ENCODE assay signal across 8 cellular contexts in the genomic region with DNA sequence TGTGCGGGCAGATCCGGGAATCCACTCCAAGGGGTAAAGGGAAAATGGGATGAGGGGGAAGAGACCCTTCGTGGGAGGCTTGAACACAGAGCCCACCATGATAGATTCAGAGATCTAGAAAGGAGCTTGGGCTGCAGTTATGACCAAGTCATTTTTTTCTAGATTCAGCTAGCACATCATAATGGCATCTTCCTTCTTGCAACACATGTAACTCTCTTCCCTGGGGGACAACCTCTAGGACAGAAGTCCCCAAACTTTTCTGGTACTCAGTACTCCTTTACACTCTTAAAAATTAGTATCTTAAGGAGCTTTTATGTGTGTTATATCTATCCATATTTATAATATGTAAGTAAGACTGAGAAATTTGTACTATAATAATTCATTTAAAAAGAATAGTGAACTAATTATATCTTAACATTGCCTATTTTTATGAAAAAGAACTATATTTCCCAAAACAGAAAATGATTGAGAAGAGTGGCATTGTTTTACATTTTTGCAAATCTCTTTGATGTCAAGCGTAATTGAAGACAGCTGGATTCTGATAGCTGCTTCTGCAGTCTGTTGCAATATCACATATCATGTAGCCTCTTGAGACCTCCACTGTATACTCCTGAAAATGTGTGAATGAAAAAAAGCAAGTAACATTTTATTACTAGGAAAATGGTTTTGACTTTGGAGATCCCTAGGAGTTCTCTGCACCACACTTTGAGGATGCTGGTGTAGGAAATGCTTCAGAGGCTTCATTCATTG. TPM values are rescaled to one million over a fixed set of nuclear protein-coding genes. Genes with fewer than 3 reads are reported as not detected.
DNase-seq lines count a peak whose midpoint lies in the region; ATAC-seq, FAIRE-seq and TF ChIP-seq lines count a peak whose summit lies in the region.

No MANE protein-coding gene starts in this region.

- peak overlapping the region; percentile 37 for H3K27ac Mint-ChIP-seq in activated T-cell treated with anti-CD3 and anti-CD28 coated beads, Interleukin-2, amount 50 U/mL, for 24 hours

- H3K9ac ChIP-seq in HepG2 (ENCODE audit: insufficient read depth, low read depth, low read length): peak overlapping the region; percentile 93

- peak; percentile 39 for FAIRE-seq in HepG2 (lab: Jason Lieb, UNC)

- peaks cover 2% of the 10 kb centered on the region for H3K36me3 Mint-ChIP-seq in activated T-cell treated with anti-CD3 and anti-CD28 coated beads, Interleukin-2, amount 50 U/mL, for 24 hours (ENCODE audit: low read depth)

- H3K27me3 ChIP-seq in adrenal gland (no peaks in the 10 kb centered on the region), HepG2 (ENCODE audit: control insufficient read depth in 1 of 2, insufficient read depth in 2 of 2, low read length in 2 of 2) (no peaks in the 10 kb centered on the region; a peak in 1 of 5 replicates), tibial nerve (no peaks in the 10 kb centered on the region)

- peaks cover 45% of the 10 kb centered on the region for H3K79me2 ChIP-seq in HepG2 (ENCODE audit: insufficient read depth, low read length)

- H3K9me3 Mint-ChIP-seq in activated T-cell treated with anti-CD3 and anti-CD28 coated beads, Interleukin-2, amount 50 U/mL, for 24 hours: no peaks in the 10 kb centered on the region

- TF ChIP-seq POLR2A in adrenal gland (IDR thresholded peaks at IDR 0.05): no peak
- no peak for TF ChIP-seq POLR2A in HepG2 (IDR thresholded peaks at IDR 0.05; ENCODE audit: insufficient read depth in 1 of 2, low read depth in 2 of 2, low read length in 2 of 2)
- no peak for TF ChIP-seq POLR2A in tibial nerve (IDR thresholded peaks at IDR 0.05)

- DNase-seq in activated T-cell treated with anti-CD3 and anti-CD28 coated beads, Interleukin-2, amount 50 U/mL, for 24 hours: no peak
- DNase-seq in activated T-cell treated with anti-CD3 and anti-CD28 coated beads for 4 hours (no peak), adrenal gland (no peak), HepG2 (ENCODE audit: low spot score) (no peak), tibial nerve (ENCODE audit: low spot score in 2 of 2) (no peak)
- DNase-seq in central memory CD4-positive, alpha-beta T cell: no peak

- H3K27ac ChIP-seq in adrenal gland (peak overlapping the region; percentile 89 to 96 (median 92)), HepG2 (ENCODE audit: extremely low read length, insufficient read depth, low read length) (peak overlapping the region; percentile 81), tibial nerve (peak overlapping the region; percentile 85 to 92 (median 90))

- no peak for TF ChIP-seq EP300 in HepG2 (IDR thresholded peaks at IDR 0.05; ENCODE audit: low read depth in 2 of 2, low read length in 2 of 2)
- TF ChIP-seq EP300 in HepG2 (CRISPR knock-in tag; IDR thresholded peaks at IDR 0.05; ENCODE audit: borderline replicate concordance): no peak
- no peak for TF ChIP-seq EP300 in tibial nerve (IDR thresholded peaks at IDR 0.05)

- peaks cover 22% of the 10 kb centered on the region for H3K4me1 Mint-ChIP-seq in activated T-cell treated with anti-CD3 and anti-CD28 coated beads, Interleukin-2, amount 50 U/mL, for 24 hours (ENCODE audit: low read depth)

- H3K9me3 ChIP-seq in adrenal gland (replicated peaks in 1 of 3) (no peaks in the 10 kb centered on the region), HepG2 (ENCODE audit: low read length) (no peaks in the 10 kb centered on the region), tibial nerve (no peaks in the 10 kb centered on the region)

- peaks cover 20% of the 10 kb centered on the region for H3K27me3 Mint-ChIP-seq in activated T-cell treated with anti-CD3 and anti-CD28 coated beads, Interleukin-2, amount 50 U/mL, for 24 hours

- H3K4me2 ChIP-seq in HepG2 (ENCODE audit: low read depth, low read length): peak overlapping the region; percentile 98

- BruUV-seq in HepG2 (replicated peaks; lab: Mats Ljungman, UMichigan): no TSS peak

- H3K4me3 ChIP-seq in adrenal gland (peak overlapping the region in 3 of 4 donors; percentile 5 to 88 (median 83)), HepG2 (replicated peaks in 1 of 3; ENCODE audit: insufficient read depth in 1 of 3, low read depth in 2 of 3, low read length in 3 of 3) (peak overlapping the region; percentile 79 to 98 (median 95)), tibial nerve (peak overlapping the region; percentile 51 to 89 (median 83))

- H3K36me3 ChIP-seq in adrenal gland (replicated peaks in 1 of 2) (no peaks in the 10 kb centered on the region), HepG2 (replicated peaks in 1 of 2; ENCODE audit: control insufficient read depth in 1 of 2, insufficient read depth in 2 of 2, low read length in 2 of 2) (no peaks in the 10 kb centered on the region), tibial nerve (no peaks in the 10 kb centered on the region)

- no peak for TF ChIP-seq RAD21 in HepG2 (CRISPR knock-in tag; IDR thresholded peaks at IDR 0.05)

- H3K4me3 Mint-ChIP-seq in activated T-cell treated with anti-CD3 and anti-CD28 coated beads, Interleukin-2, amount 50 U/mL, for 24 hours: peak overlapping the region; percentile 84

- WGBS in adrenal gland, 4 donors: 20 to 28% (median 26%) methylated on average over 4 of the region's 4 CpGs
- WGBS in HepG2 (ENCODE audit: low lambda C conversion rate): 24% methylated on average over 4 of the region's 4 CpGs
- WGBS in tibial nerve, 2 donors: 22 to 23% methylated on average over 4 of the region's 4 CpGs

- CTCF ChIA-PET in HepG2 (lab: Yijun Ruan, JAX; ENCODE audit: low intra/inter-chr PET ratio, low total read pairs): no interaction called here

- H2AFZ ChIP-seq in HepG2 (ENCODE audit: low read length): peak overlapping the region; percentile 84

- ATAC-seq in HepG2 (peak; percentile 3; the same call in 2 of the 3 replicates), GM18858 (IDR thresholded peaks at IDR 0.05; ENCODE audit: unreplicated experiment) (no peak), GM21423 (IDR thresholded peaks at IDR 0.05; ENCODE audit: unreplicated experiment) (no peak)

- H4K20me1 ChIP-seq in HepG2 (ENCODE audit: insufficient read depth, low read length): no peaks in the 10 kb centered on the region; the same call in 1 of the 2 replicates

- no peak for TF ChIP-seq CTCF in adrenal gland (IDR thresholded peaks at IDR 0.05)
- TF ChIP-seq CTCF in HepG2 (CRISPR knock-in tag; IDR thresholded peaks at IDR 0.05): no peak
- TF ChIP-seq CTCF in tibial nerve (IDR thresholded peaks at IDR 0.05): no peak

- H3K4me1 ChIP-seq in adrenal gland (replicated peaks in 1 of 2): peaks cover 25 to 33% of the 10 kb centered on the region in 2 donors
- peaks cover 36% of the 10 kb centered on the region for H3K4me1 ChIP-seq in HepG2 (ENCODE audit: insufficient read depth, low read length)
- H3K4me1 ChIP-seq in tibial nerve: peaks cover 0 to 43% (median 6%) of the 10 kb centered on the region in 4 donors

- intact Hi-C loops in adrenal gland (cut with DNase I): loop anchor here in 1 of 2 donors (10.0 kb wide), 1 partner anchor 599 kb away; no protein-coding TSS in a partner anchor
- intact Hi-C loops in HepG2 (cut with micrococcal nuclease; ENCODE audit: unreplicated experiment): no loop called here

- in situ Hi-C loops in HepG2 (cut with HindIII; ENCODE audit: extremely low pct_ligation_motif_present, low pct_unique_long_range_greater_than_20kb): no loop called here

- POLR2A ChIA-PET in HepG2 (lab: Yijun Ruan, JAX): interaction anchor here (1.4 to 3.0 kb wide), 5 partner anchors 41 to 537 kb away, joined by 4 to 34 read pairs (median 22); partner anchors contain the start of genes NDUFB6, RIGI, SMIM27 and TOPORS

TF ChIP-seq in HepG2, 621 proteins besides CTCF, POLR2A, EP300 and RAD21 (continues in another document):
- TF ChIP-seq ZNF589 (CRISPR knock-in tag; conservative IDR thresholded peaks at IDR 0.05) (0 out of 2 replicates have a peak, but pooled peaks have one; percentile 1), ONECUT2 (CRISPR knock-in tag; IDR thresholded peaks at IDR 0.05) (no peak), ZFP90 (CRISPR knock-in tag; IDR thresholded peaks at IDR 0.05; ENCODE audit: borderline replicate concordance) (0 out of 2 replicates have a peak, but pooled peaks have one; percentile 10)

RNA-seq across cellular contexts. Expression of gene ACO1, which starts 0.9 kb away (rescaled TPM):
- total RNA-seq in adrenal gland (100 to 1,000 TPM in 5 of 8 donors, 10 to 100 TPM in 3; 71.3 to 130 (median 108) TPM), HepG2 (2016; rRNA removed; fragmentation: Illumina TruSeq; extraction: Trizol) (48.2 and 68.9 TPM in 2 replicates), tibial nerve (10 to 100 TPM; 33.7 to 62.4 (median 45.4) TPM)
- polyA plus RNA-seq in adrenal gland (100 to 1,000 TPM in 1 of 3 donors, 10 to 100 TPM in 2; 11.3 to 113 (median 26.0) TPM), HepG2 (2011; rRNA removed) (18.2 and 20.1 TPM in 2 replicates)
- 2.2 and 2.8 TPM in 2 replicates for total RNA-seq in HepG2 (2016; cell fraction: cytosol; rRNA removed; fragmentation: Illumina TruSeq; extraction: Trizol; ENCODE audit: low read depth)
- 47.4 and 67.6 TPM in 2 replicates for total RNA-seq in HepG2 (2016; cell fraction: insoluble cytoplasmic fraction; rRNA removed; fragmentation: Illumina TruSeq; extraction: Trizol)
- 12.2 and 12.8 TPM in 2 replicates for total RNA-seq in HepG2 (2016; cell fraction: membrane; rRNA removed; fragmentation: Illumina TruSeq; extraction: Trizol)
- 29.5 and 29.9 TPM in 2 replicates for total RNA-seq in HepG2 (2016; cell fraction: nucleus; rRNA removed; fragmentation: Illumina TruSeq; extraction: Trizol)
- polyA plus RNA-seq in HepG2 (2011; cell fraction: cytosol; rRNA removed): 16.7 and 19.7 TPM in 2 replicates
- 9.5 and 11.8 TPM in 2 replicates for polyA plus RNA-seq in HepG2 (2011; cell fraction: nucleus; rRNA removed)
- 16.9 and 21.1 TPM in 2 replicates for polyA plus RNA-seq in HepG2 (2012)
- polyA plus RNA-seq in HepG2 (2016; cell fraction: cytosol; fragmentation: Illumina TruSeq; extraction: Trizol; ENCODE audit: low read depth): 1.9 and 2.4 TPM in 2 replicates
- polyA plus RNA-seq in HepG2 (2016; cell fraction: insoluble cytoplasmic fraction; fragmentation: Illumina TruSeq; extraction: Trizol; ENCODE audit: low read depth): 48.7 and 51.7 TPM in 2 replicates
- polyA plus RNA-seq in HepG2 (2016; cell fraction: membrane; fragmentation: Illumina TruSeq; extraction: Trizol; ENCODE audit: low read depth): 5.4 and 5.5 TPM in 2 replicates
- polyA plus RNA-seq in HepG2 (2016; cell fraction: nucleus; fragmentation: Illumina TruSeq; extraction: Trizol; ENCODE audit: insufficient read depth, low read depth): 19.4 and 21.0 TPM in 2 replicates
- polyA minus RNA-seq in HepG2 (2011; rRNA and poly(A)+ RNA removed; ENCODE audit: low replicate concordance): 33.7 and 43.0 TPM in 2 replicates
- polyA minus RNA-seq in HepG2 (2011; cell fraction: cytosol; rRNA and poly(A)+ RNA removed): 21.6 and 23.6 TPM in 2 replicates
- 26.0 and 30.2 TPM in 2 replicates for polyA minus RNA-seq in HepG2 (2011; cell fraction: nucleus; rRNA and poly(A)+ RNA removed)
